Comparison of ENCODE assay signal across 1 cellular context in genomic region chr16:27273670-27274522, GRCh38.
A peak's percentile ranks its signal among the peaks of the same experiment; 100 is the strongest.
TF ChIP-seq lines count a peak whose summit lies in the region.

No MANE protein-coding gene starts in this region.

TF ChIP-seq in GM12878, 131 proteins besides CTCF, POLR2A, EP300 and RAD21 (continued from another document):
- TF ChIP-seq MLLT1 (IDR thresholded peaks at IDR 0.05), result peak; percentile 33; the same call in 1 of the 2 replicates
- TF ChIP-seq GATAD2B (conservative IDR thresholded peaks at IDR 0.05; ENCODE audit: low read depth), result peak; percentile 38; the same call in 1 of the 2 replicates
- peak; percentile 32; the same call in 1 of the 2 replicates for TF ChIP-seq TCF7 (IDR thresholded peaks at IDR 0.05; ENCODE audit: borderline replicate concordance)
- TF ChIP-seq CREB1 (IDR thresholded peaks at IDR 0.05; ENCODE audit: low read depth), result no peak
- 0 out of 2 replicates have a peak, but pooled peaks have one; percentile 20 for TF ChIP-seq SMARCA5 (IDR thresholded peaks at IDR 0.05)
- peak; percentile 31; the same call in 1 of the 2 replicates for TF ChIP-seq JUNB (IDR thresholded peaks at IDR 0.05)
- TF ChIP-seq NBN (IDR thresholded peaks at IDR 0.05), result 0 out of 2 replicates have a peak, but pooled peaks have one; percentile 28
- peak; percentile 20; the same call in 1 of the 2 replicates for TF ChIP-seq EED (IDR thresholded peaks at IDR 0.05; ENCODE audit: low read depth)
- no peak for TF ChIP-seq ELK1 (IDR thresholded peaks at IDR 0.05; ENCODE audit: low read depth, low read length)
- TF ChIP-seq E2F4 (IDR thresholded peaks at IDR 0.05; ENCODE audit: low read depth, low read length), result no peak
- 0 out of 2 replicates have a peak, but pooled peaks have one; percentile 46 for TF ChIP-seq ZNF24 (IDR thresholded peaks at IDR 0.05)
- TF ChIP-seq TARDBP (IDR thresholded peaks at IDR 0.05; ENCODE audit: borderline replicate concordance), result no peak
- TF ChIP-seq DPF2 (IDR thresholded peaks at IDR 0.05), result peak; percentile 50
- 0 out of 2 replicates have a peak, but pooled peaks have one; percentile 13 for TF ChIP-seq CREM (IDR thresholded peaks at IDR 0.05; ENCODE audit: low read depth)
- TF ChIP-seq MEF2B (IDR thresholded peaks at IDR 0.05; ENCODE audit: partially characterized antibody, poor library complexity, severe bottlenecking), result peak; percentile 74
- peak; percentile 80 for TF ChIP-seq IKZF1 (conservative IDR thresholded peaks at IDR 0.05)
- TF ChIP-seq SMC3 (IDR thresholded peaks at IDR 0.05; ENCODE audit: borderline replicate concordance, low read length), result no peak
- peak; percentile 73 for TF ChIP-seq CBFB (IDR thresholded peaks at IDR 0.05; ENCODE audit: low read depth)
- peak; percentile 58; the same call in 1 of the 2 replicates for TF ChIP-seq ZNF687 (IDR thresholded peaks at IDR 0.05)
- TF ChIP-seq NFIC (IDR thresholded peaks at IDR 0.05; ENCODE audit: low read depth, low read length), result peak; percentile 52; the same call in 1 of the 2 replicates
- TF ChIP-seq STAT1 (conservative IDR thresholded peaks at IDR 0.05), result no peak
- 0 out of 2 replicates have a peak, but pooled peaks have one; percentile 18 for TF ChIP-seq CHD2 (IDR thresholded peaks at IDR 0.05; ENCODE audit: borderline replicate concordance, low read depth, low read length)
- peak; percentile 58 for TF ChIP-seq MTA2 (IDR thresholded peaks at IDR 0.05; ENCODE audit: low read depth)
- no peak for TF ChIP-seq MYC (IDR thresholded peaks at IDR 0.05; ENCODE audit: insufficient read depth, insufficient read length, insufficient replicate concordance, low read length, severe bottlenecking)
- no peak for TF ChIP-seq ZNF384 (IDR thresholded peaks at IDR 0.05; ENCODE audit: borderline replicate concordance, low read depth, low read length)
- no peak for TF ChIP-seq EGR1 (IDR thresholded peaks at IDR 0.05; ENCODE audit: borderline replicate concordance in 1 of 2, low read depth in 2 of 2, low read length in 2 of 2)
- TF ChIP-seq ZNF592 (IDR thresholded peaks at IDR 0.05), result peak; percentile 80; the same call in 1 of the 2 replicates
- TF ChIP-seq MXI1 (IDR thresholded peaks at IDR 0.05; ENCODE audit: low read depth, low read length), result no peak
- no peak for TF ChIP-seq CUX1 (IDR thresholded peaks at IDR 0.05; ENCODE audit: insufficient replicate concordance, low read depth, low read length)
